In genomic region chr1:244913806-244914205, GRCh38 we compare ENCODE assay signal across 27 cellular contexts. TPM values are rescaled to one million over a fixed set of nuclear protein-coding genes. Genes with fewer than 3 reads are reported as not detected.
DNase-seq lines count a peak whose midpoint lies in the region; ATAC-seq and TF ChIP-seq lines count a peak whose summit lies in the region.
"Had no signal": no experiment of that assay in that cellular context is flagged by ENCODE, and none has a peak within 500 bp of the region (broad histone marks: within the 10 kb centered on the region; RNA-seq: fewer than 3 reads in every experiment).

No MANE protein-coding gene starts in this region.

- no peak overlapping the region for H3K4me3 ChIP-seq in HEK293 (ENCODE audit: low read depth, low read length)
- no peak overlapping the region for H3K4me3 ChIP-seq in left lung
- H3K4me3 ChIP-seq: A549; BLaER1; BLaER1 treated with 17β-estradiol and CSF1 and Interleukin-3, amounts not matched to agents 10 nM and 100 nM had no signal

- H3K9me3 ChIP-seq in HEK293 (ENCODE audit: control insufficient read depth, insufficient read depth, low read depth, low read length): no peaks in the 10 kb centered on the region
- no peaks in the 10 kb centered on the region for H3K9me3 ChIP-seq in left lung
- H3K9me3 ChIP-seq: A549; BE2C; BLaER1; BLaER1 treated with 17β-estradiol and CSF1 and Interleukin-3, amounts not matched to agents 10 nM and 100 nM; Caco-2 had no signal

- POLR2A ChIA-PET in HEK293 (lab: Yijun Ruan, JAX): no interaction called here

- TF ChIP-seq CTCF in HEK293 (tag by site-specific recombination; IDR thresholded peaks at IDR 0.05) (no peak), left lung (IDR thresholded peaks at IDR 0.05) (no peak)

- ATAC-seq in left lung: no peak
- ATAC-seq: A549; CD8-positive, alpha-beta T cell had no signal

- DNase-seq in left lung: no peak
- DNase-seq: 8988T; ACHN; AML-193; BE2C; C1 segment of cervical spinal cord; Caco-2; Calu3; CD4-positive, alpha-beta memory T cell; CD4-positive, alpha-beta T cell; CD4-positive, CD25-positive, alpha-beta regulatory T cell; CD8-positive, alpha-beta memory T cell; CD8-positive, alpha-beta T cell; COR-L47; DMS 273 treated with DMSO at 0.1 percent for 48 hours; DMS153; DMS53; DMS79; DMS79 treated with DMSO at 0.1 percent for 48 hours; DND-41; EL had no signal

- H3K27ac ChIP-seq in HEK293 (ENCODE audit: extremely low read depth, low read depth, low read length) (no peak overlapping the region), left lung (no peak overlapping the region)
- H3K27ac ChIP-seq: 22Rv1; A549; BLaER1; BLaER1 treated with 17β-estradiol and CSF1 and Interleukin-3, amounts not matched to agents 10 nM and 100 nM; C4-2B had no signal

- CTCF ChIA-PET in HEK293 (lab: Yijun Ruan, JAX): no interaction called here

- no peaks in the 10 kb centered on the region for H3K27me3 ChIP-seq in left lung
- H3K27me3 ChIP-seq: BE2C had no signal

- H3K36me3 ChIP-seq in HEK293 (ENCODE audit: control insufficient read depth in 2 of 2, insufficient read depth in 1 of 2, low read length in 2 of 2) (no peaks in the 10 kb centered on the region), left lung (no peaks in the 10 kb centered on the region)
- H3K36me3 ChIP-seq: BE2C; BLaER1; BLaER1 treated with 17β-estradiol and CSF1 and Interleukin-3, amounts not matched to agents 10 nM and 100 nM had no signal

- H3K4me1 ChIP-seq in HEK293 (ENCODE audit: control insufficient read depth, insufficient read depth, low read length) (no peaks in the 10 kb centered on the region), left lung (peaks cover 0 to 1% of the 10 kb centered on the region in 2 donors)
- H3K4me1 ChIP-seq: A549, Caco-2 had no signal

- intact Hi-C loops in left lung (cut with DNase I): no loop called here

TF ChIP-seq in HEK293, 187 proteins besides CTCF, POLR2A, EP300 and RAD21:
- TF ChIP-seq ZNF621 (tag by site-specific recombination; IDR thresholded peaks at IDR 0.05): no peak
- TF ChIP-seq ZBTB10 (tag by site-specific recombination; IDR thresholded peaks at IDR 0.05): no peak
- TF ChIP-seq ZNF114 (tag by site-specific recombination; IDR thresholded peaks at IDR 0.05): no peak
- no peak for TF ChIP-seq ZNF394 (tag by site-specific recombination; IDR thresholded peaks at IDR 0.05; ENCODE audit: borderline replicate concordance)
- no peak for TF ChIP-seq ATF2 (tag by site-specific recombination; IDR thresholded peaks at IDR 0.05; ENCODE audit: low read depth)
- no peak for TF ChIP-seq ZNF660 (tag by site-specific recombination; IDR thresholded peaks at IDR 0.05)
- 0 out of 2 replicates have a peak, but pooled peaks have one; percentile 23 for TF ChIP-seq ZBTB20 (tag by site-specific recombination; IDR thresholded peaks at IDR 0.05)
- TF ChIP-seq ZNF157 (tag by site-specific recombination; IDR thresholded peaks at IDR 0.05): no peak

RNA-seq across cellular contexts. Expression of gene HNRNPU, which starts 49.5 kb away (rescaled TPM):
- total RNA-seq in left lung: 100 to 1,000 TPM; 248 to 263 TPM
